ENCODE assay signal across 30 cellular contexts in genomic region chr16:57053206-57053605, GRCh38. TPM values are rescaled to one million over a fixed set of nuclear protein-coding genes. Genes with fewer than 3 reads are reported as not detected.
DNase-seq lines count a peak whose midpoint lies in the region; ATAC-seq, FAIRE-seq and TF ChIP-seq lines count a peak whose summit lies in the region.
"Had no signal": no experiment of that assay in that cellular context is flagged by ENCODE, and none has a peak within 500 bp of the region (broad histone marks: within the 10 kb centered on the region; RNA-seq: fewer than 3 reads in every experiment).

No MANE protein-coding gene starts in this region.

- peak; percentile 82 for FAIRE-seq in GM12892 (lab: Jason Lieb, UNC)
- FAIRE-seq: endometrium, K562 had no signal

- TF ChIP-seq POLR2A in GM12892 (IDR thresholded peaks at IDR 0.05; ENCODE audit: low read depth, low read length), result 0 out of 2 replicates have a peak, but pooled peaks have one; percentile 15

- peak overlapping the region; percentile 92 for H3K27ac Mint-ChIP-seq in activated naive CD4-positive, alpha-beta T cell treated with anti-CD3 and anti-CD28 coated beads, Interleukin-2, amount 50 U/mL, for 24 hours
- H3K27ac Mint-ChIP-seq in activated naive CD8-positive, alpha-beta T cell treated with anti-CD3 and anti-CD28 coated beads, Interleukin-2, amount 50 U/mL, for 24 hours, result peak overlapping the region; percentile 94
- peak overlapping the region; percentile 97 for H3K27ac Mint-ChIP-seq in stimulated activated memory B cell treated with anti-CD40 and anti-IgM and Interleukin-4, amounts not matched to agents 10 μg/mL and 1 μg/mL and 100 μg/mL, for 72 hours
- H3K27ac Mint-ChIP-seq: GM23338, progenitor cell of endocrine pancreas had no signal

- peaks cover 26% of the 10 kb centered on the region for H3K4me1 Mint-ChIP-seq in activated naive CD4-positive, alpha-beta T cell treated with anti-CD3 and anti-CD28 coated beads, Interleukin-2, amount 50 U/mL, for 24 hours
- H3K4me1 Mint-ChIP-seq in activated naive CD8-positive, alpha-beta T cell treated with anti-CD3 and anti-CD28 coated beads, Interleukin-2, amount 50 U/mL, for 24 hours, result peaks cover 54% of the 10 kb centered on the region
- peaks cover 53% of the 10 kb centered on the region for H3K4me1 Mint-ChIP-seq in stimulated activated memory B cell treated with anti-CD40 and anti-IgM and Interleukin-4, amounts not matched to agents 10 μg/mL and 1 μg/mL and 100 μg/mL, for 72 hours

- DNase-seq in activated naive CD4-positive, alpha-beta T cell treated with anti-CD3 and anti-CD28 coated beads, Interleukin-2, amount 50 U/mL, for 16 hours, result no peak
- DNase-seq in GM12892 (ENCODE audit: insufficient read length) (no peak), DMS 273 treated with DMSO at 0.1 percent for 48 hours (lab: John Stamatoyannopoulos, UW) (no peak), CD1c-positive myeloid dendritic cell (ENCODE audit: extremely low spot score) (no peak)
- DNase-seq in activated naive CD8-positive, alpha-beta T cell treated with anti-CD3 and anti-CD28 coated beads, Interleukin-2, amount 50 U/mL, for 24 hours, result no peak
- DNase-seq: ACHN; activated CD8-positive, alpha-beta memory T cell treated with anti-CD3 and anti-CD28 coated beads, Interleukin-2, amount 50 U/mL, for 4 hours; activated gamma-delta T cell; amygdala; BE2C; brain microvascular endothelial cell; DMS79; foreskin fibroblast; GDM1; islet precursor cell; left ventricle myocardium superior; NCI-H1048; right lobe of liver; Right ventricle myocardium superior; stimulated activated CD4-positive, alpha-beta T cell treated with anti-CD3 and anti-CD28 coated beads, Interleukin-2, amount 100 ng/mL, for 48 hours; transverse colon had no signal

- H3K4me3 Mint-ChIP-seq in activated naive CD4-positive, alpha-beta T cell treated with anti-CD3 and anti-CD28 coated beads, Interleukin-2, amount 50 U/mL, for 24 hours, result no peak overlapping the region
- no peak overlapping the region for H3K4me3 Mint-ChIP-seq in activated naive CD8-positive, alpha-beta T cell treated with anti-CD3 and anti-CD28 coated beads, Interleukin-2, amount 50 U/mL, for 24 hours
- H3K4me3 Mint-ChIP-seq in stimulated activated memory B cell treated with anti-CD40 and anti-IgM and Interleukin-4, amounts not matched to agents 10 μg/mL and 1 μg/mL and 100 μg/mL, for 72 hours, result peak overlapping the region; percentile 27
- H3K4me3 Mint-ChIP-seq: GM23338 had no signal

- no peaks in the 10 kb centered on the region for H3K9me3 Mint-ChIP-seq in activated naive CD4-positive, alpha-beta T cell treated with anti-CD3 and anti-CD28 coated beads, Interleukin-2, amount 50 U/mL, for 24 hours
- H3K9me3 Mint-ChIP-seq in activated naive CD8-positive, alpha-beta T cell treated with anti-CD3 and anti-CD28 coated beads, Interleukin-2, amount 50 U/mL, for 24 hours, result no peaks in the 10 kb centered on the region
- H3K9me3 Mint-ChIP-seq in stimulated activated memory B cell treated with anti-CD40 and anti-IgM and Interleukin-4, amounts not matched to agents 10 μg/mL and 1 μg/mL and 100 μg/mL, for 72 hours, result no peaks in the 10 kb centered on the region
- H3K9me3 Mint-ChIP-seq: GM23338 had no signal

- H3K36me3 Mint-ChIP-seq in activated naive CD4-positive, alpha-beta T cell treated with anti-CD3 and anti-CD28 coated beads, Interleukin-2, amount 50 U/mL, for 24 hours, result peaks cover 16% of the 10 kb centered on the region
- H3K36me3 Mint-ChIP-seq in activated naive CD8-positive, alpha-beta T cell treated with anti-CD3 and anti-CD28 coated beads, Interleukin-2, amount 50 U/mL, for 24 hours (ENCODE audit: low read depth), result peaks cover 57% of the 10 kb centered on the region
- H3K36me3 Mint-ChIP-seq in stimulated activated memory B cell treated with anti-CD40 and anti-IgM and Interleukin-4, amounts not matched to agents 10 μg/mL and 1 μg/mL and 100 μg/mL, for 72 hours, result peaks cover 74% of the 10 kb centered on the region

- no peak for ATAC-seq in activated naive CD8-positive, alpha-beta T cell treated with anti-CD3 and anti-CD28 coated beads, Interleukin-2, amount 50 U/mL, for 24 hours
- ATAC-seq in stimulated activated memory B cell treated with anti-CD40 and anti-IgM and Interleukin-4, amounts not matched to agents 10 μg/mL and 1 μg/mL and 100 μg/mL, for 72 hours, result no peak
- ATAC-seq in GM18520 (IDR thresholded peaks at IDR 0.05; ENCODE audit: unreplicated experiment), result no peak
- ATAC-seq: GM23338, K562, left ventricle myocardium superior, Panc1, right lobe of liver, SK-N-SH treated with all-trans-retinoic acid at 6 μM for 48 hours had no signal

- no peaks in the 10 kb centered on the region for H3K27me3 Mint-ChIP-seq in activated naive CD4-positive, alpha-beta T cell treated with anti-CD3 and anti-CD28 coated beads, Interleukin-2, amount 50 U/mL, for 24 hours
- no peaks in the 10 kb centered on the region for H3K27me3 Mint-ChIP-seq in activated naive CD8-positive, alpha-beta T cell treated with anti-CD3 and anti-CD28 coated beads, Interleukin-2, amount 50 U/mL, for 24 hours
- no peaks in the 10 kb centered on the region for H3K27me3 Mint-ChIP-seq in stimulated activated memory B cell treated with anti-CD40 and anti-IgM and Interleukin-4, amounts not matched to agents 10 μg/mL and 1 μg/mL and 100 μg/mL, for 72 hours

RNA-seq across cellular contexts. Expression of gene CPNE2, which starts 39.2 kb away (rescaled TPM):
- polyA plus RNA-seq in GM12892 (2012; ENCODE audit: missing spikeins), result 13.1 TPM
